ENCODE assay signal across 20 cellular contexts in the genomic region with DNA sequence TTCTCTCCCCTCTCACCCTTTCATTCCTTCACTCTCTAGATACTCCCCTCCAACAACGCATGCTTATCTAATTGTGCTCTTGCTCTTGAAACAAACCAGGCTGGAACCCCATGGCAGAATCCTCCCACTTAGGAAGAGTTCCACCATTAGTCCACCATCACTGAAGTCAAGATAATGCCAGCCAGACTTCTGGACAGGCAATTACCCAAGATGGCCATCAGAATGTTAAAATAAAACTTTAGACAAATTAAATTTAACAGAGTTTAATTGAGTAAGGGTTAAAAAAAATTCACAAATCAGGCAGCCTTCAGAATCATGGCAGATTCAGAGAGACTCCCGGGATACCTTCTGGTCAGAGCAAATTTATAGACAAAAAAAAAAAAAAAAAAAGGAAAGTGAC.
"Had no signal": no experiment of that assay in that cellular context is flagged by ENCODE, and none has a peak within 500 bp of the region (broad histone marks: within the 10 kb centered on the region; RNA-seq: fewer than 3 reads in every experiment).

No MANE protein-coding gene starts in this region.

- H3K27ac Mint-ChIP-seq: dendritic cell treated with granulocyte-macrophage colony-stimulating factor and Interleukin-4, amounts not matched to agents 40 ng/mL and 50 ng/mL, for 4 days; effector memory CD8-positive, alpha-beta T cell; endodermal cell had no signal

- DNase-seq: colonic mucosa; cortex of kidney; dermis blood vessel endothelial cell; dorsolateral prefrontal cortex; effector CD4-positive, alpha-beta T cell; effector CD8-positive, alpha-beta T cell; effector memory CD4-positive, alpha-beta T cell; effector memory CD8-positive, alpha-beta T cell; endodermal cell; erythroblast; esophagus squamous epithelium; foreskin fibroblast; foreskin keratinocyte; foreskin melanocyte; gastrocnemius medialis; glutamatergic neuron; head of caudate nucleus; heart left ventricle; heart right ventricle had no signal

- H3K4me3 Mint-ChIP-seq: dendritic cell treated with granulocyte-macrophage colony-stimulating factor and Interleukin-4, amounts not matched to agents 40 ng/mL and 50 ng/mL, for 4 days; effector memory CD8-positive, alpha-beta T cell; endodermal cell had no signal

- H3K9me3 Mint-ChIP-seq: dendritic cell treated with granulocyte-macrophage colony-stimulating factor and Interleukin-4, amounts not matched to agents 40 ng/mL and 50 ng/mL, for 4 days had no signal

- H3K27me3 Mint-ChIP-seq: dendritic cell treated with granulocyte-macrophage colony-stimulating factor and Interleukin-4, amounts not matched to agents 40 ng/mL and 50 ng/mL, for 4 days; effector memory CD8-positive, alpha-beta T cell had no signal
